In genomic region chr10:59222788-59223187, GRCh38 we compare ENCODE assay signal across 20 cellular contexts. TPM values are rescaled to one million over a fixed set of nuclear protein-coding genes. Genes with fewer than 3 reads are reported as not detected.
"Had no signal": no experiment of that assay in that cellular context is flagged by ENCODE, and none has a peak within 500 bp of the region (broad histone marks: within the 10 kb centered on the region; RNA-seq: fewer than 3 reads in every experiment).

No MANE protein-coding gene starts in this region.

- H3K4me1 Mint-ChIP-seq: activated CD4-positive, alpha-beta T cell treated with anti-CD3 and anti-CD28 coated beads, Interleukin-2, amount 10 ng/mL, durations not matched to agents 24 days and 14 days; naive B cell; stimulated activated memory B cell treated with anti-CD40 and anti-IgM and Interleukin-4, amounts not matched to agents 10 μg/mL and 1 μg/mL and 100 μg/mL, for 72 hours had no signal

- FAIRE-seq: bronchial epithelial cell had no signal

- H3K36me3 ChIP-seq: ovary, right lobe of liver, thoracic aorta had no signal

- H3K27ac Mint-ChIP-seq: activated CD4-positive, alpha-beta T cell treated with anti-CD3 and anti-CD28 coated beads, Interleukin-2, amount 10 ng/mL, durations not matched to agents 24 days and 14 days; activated naive CD4-positive, alpha-beta T cell treated with anti-CD3 and anti-CD28 coated beads for 36 hours; naive B cell; stimulated activated memory B cell treated with anti-CD40 and anti-IgM and Interleukin-4, amounts not matched to agents 10 μg/mL and 1 μg/mL and 100 μg/mL, for 72 hours had no signal

- H3K9me3 Mint-ChIP-seq: activated CD4-positive, alpha-beta T cell treated with anti-CD3 and anti-CD28 coated beads, Interleukin-2, amount 10 ng/mL, durations not matched to agents 24 days and 14 days; activated naive CD4-positive, alpha-beta T cell treated with anti-CD3 and anti-CD28 coated beads for 36 hours; activated T-cell treated with anti-CD3 and anti-CD28 coated beads, Interleukin-2, amount 50 U/mL, for 4 hours; stimulated activated memory B cell treated with anti-CD40 and anti-IgM and Interleukin-4, amounts not matched to agents 10 μg/mL and 1 μg/mL and 100 μg/mL, for 72 hours had no signal

- H3K4me1 ChIP-seq: right lobe of liver had no signal

- H3K4me3 Mint-ChIP-seq: activated CD4-positive, alpha-beta T cell treated with anti-CD3 and anti-CD28 coated beads, Interleukin-2, amount 10 ng/mL, durations not matched to agents 24 days and 14 days; activated naive CD4-positive, alpha-beta T cell treated with anti-CD3 and anti-CD28 coated beads for 36 hours; activated T-cell treated with anti-CD3 and anti-CD28 coated beads, Interleukin-2, amount 50 U/mL, for 4 hours; naive B cell; stimulated activated memory B cell treated with anti-CD40 and anti-IgM and Interleukin-4, amounts not matched to agents 10 μg/mL and 1 μg/mL and 100 μg/mL, for 72 hours had no signal

- H3K4me3 ChIP-seq: mucosa of descending colon, ovary, right lobe of liver, thoracic aorta had no signal

- H3K36me3 Mint-ChIP-seq: naive B cell; stimulated activated memory B cell treated with anti-CD40 and anti-IgM and Interleukin-4, amounts not matched to agents 10 μg/mL and 1 μg/mL and 100 μg/mL, for 72 hours had no signal

- H3K27me3 ChIP-seq: ovary, right lobe of liver had no signal

- H3K27ac ChIP-seq: ovary, right lobe of liver, thoracic aorta had no signal

- H3K9me3 ChIP-seq: mucosa of descending colon, ovary, right lobe of liver, thoracic aorta had no signal

- DNase-seq: activated CD4-positive, alpha-beta T cell treated with anti-CD3 and anti-CD28 coated beads, Interleukin-2, amount 10 ng/mL, durations not matched to agents 24 days and 14 days; activated CD8-positive, alpha-beta memory T cell treated with anti-CD3 and anti-CD28 coated beads, Interleukin-2, amount 50 U/mL, for 4 hours; activated naive CD4-positive, alpha-beta T cell treated with anti-CD3 and anti-CD28 coated beads for 36 hours; activated T-cell treated with anti-CD3 and anti-CD28 coated beads, Interleukin-2, amount 50 U/mL, for 4 hours; aorta; cerebellar nuclear complex; effector CD4-positive, alpha-beta T cell; islet precursor cell; left ventricle myocardium superior; mucosa of descending colon; naive B cell; ovary; right lobe of liver; stimulated activated CD4-positive, alpha-beta T cell treated with anti-CD3 and anti-CD28 coated beads, Interleukin-4, amount 100 ng/mL, for 4 hours; T-helper 1 cell; T-helper 9 cell had no signal

- H3K27me3 Mint-ChIP-seq: activated CD4-positive, alpha-beta T cell treated with anti-CD3 and anti-CD28 coated beads, Interleukin-2, amount 10 ng/mL, durations not matched to agents 24 days and 14 days; stimulated activated memory B cell treated with anti-CD40 and anti-IgM and Interleukin-4, amounts not matched to agents 10 μg/mL and 1 μg/mL and 100 μg/mL, for 72 hours had no signal

RNA-seq across cellular contexts. Expression of gene PHYHIPL, which starts 46.3 kb away (rescaled TPM):
- total RNA-seq: activated CD4-positive, alpha-beta T cell treated with anti-CD3 and anti-CD28 coated beads, Interleukin-2, amount 10 ng/mL, durations not matched to agents 24 days and 14 days; activated naive CD4-positive, alpha-beta T cell treated with anti-CD3 and anti-CD28 coated beads for 36 hours; activated T-cell treated with anti-CD3 and anti-CD28 coated beads, Interleukin-2, amount 50 U/mL, for 4 hours; bronchial epithelial cell; left ventricle myocardium superior; pulmonary artery endothelial cell had no signal
